In genomic region chr5:38557309-38557710, GRCh38 we compare ENCODE assay signal across 8 cellular contexts. TPM values are rescaled to one million over a fixed set of nuclear protein-coding genes. Genes with fewer than 3 reads are reported as not detected.
DNase-seq lines count a peak whose midpoint lies in the region; ATAC-seq, FAIRE-seq and TF ChIP-seq lines count a peak whose summit lies in the region.

No MANE protein-coding gene starts in this region.

- H3K27ac Mint-ChIP-seq in activated CD8-positive, alpha-beta memory T cell treated with anti-CD3 and anti-CD28 coated beads, Interleukin-2, amount 10 ng/mL, durations not matched to agents 7 days and 5 days: no peak overlapping the region
- H3K27ac Mint-ChIP-seq in memory B cell (no peak overlapping the region), type B pancreatic cell (peak overlapping the region; percentile 83)

- H3K36me3 Mint-ChIP-seq in activated CD8-positive, alpha-beta memory T cell treated with anti-CD3 and anti-CD28 coated beads, Interleukin-2, amount 10 ng/mL, durations not matched to agents 7 days and 5 days: no peaks in the 10 kb centered on the region
- H3K36me3 Mint-ChIP-seq in memory B cell (no peaks in the 10 kb centered on the region), type B pancreatic cell (no peaks in the 10 kb centered on the region)

- in situ Hi-C loops in KBM-7 (cut with MboI; ENCODE audit: low pct_unique_long_range_greater_than_20kb, low sequenced_read_pairs): no loop called here

- H3K9me3 Mint-ChIP-seq in activated CD8-positive, alpha-beta memory T cell treated with anti-CD3 and anti-CD28 coated beads, Interleukin-2, amount 10 ng/mL, durations not matched to agents 7 days and 5 days (ENCODE audit: low read depth): no peaks in the 10 kb centered on the region
- H3K9me3 Mint-ChIP-seq in memory B cell: peaks cover 3% of the 10 kb centered on the region
- no peaks in the 10 kb centered on the region for H3K9me3 Mint-ChIP-seq in type B pancreatic cell

- H3K36me3 ChIP-seq in bronchial epithelial cell (ENCODE audit: control insufficient read depth, insufficient read depth, low read length): no peaks in the 10 kb centered on the region

- peaks cover 77% of the 10 kb centered on the region for H3K27me3 Mint-ChIP-seq in activated CD8-positive, alpha-beta memory T cell treated with anti-CD3 and anti-CD28 coated beads, Interleukin-2, amount 10 ng/mL, durations not matched to agents 7 days and 5 days
- peaks cover 22% of the 10 kb centered on the region for H3K27me3 Mint-ChIP-seq in memory B cell
- peaks cover 24% of the 10 kb centered on the region for H3K27me3 Mint-ChIP-seq in type B pancreatic cell

- H3K4me1 Mint-ChIP-seq in activated CD8-positive, alpha-beta memory T cell treated with anti-CD3 and anti-CD28 coated beads, Interleukin-2, amount 10 ng/mL, durations not matched to agents 7 days and 5 days: peaks cover 15% of the 10 kb centered on the region
- peaks cover 5% of the 10 kb centered on the region for H3K4me1 Mint-ChIP-seq in memory B cell
- peaks cover 12% of the 10 kb centered on the region for H3K4me1 Mint-ChIP-seq in type B pancreatic cell (ENCODE audit: unreplicated experiment)

- no peak for ATAC-seq in activated CD8-positive, alpha-beta memory T cell treated with anti-CD3 and anti-CD28 coated beads, Interleukin-2, amount 10 ng/mL, durations not matched to agents 7 days and 5 days
- ATAC-seq in memory B cell (ENCODE audit: low read depth) (no peak), GM18870 (IDR thresholded peaks at IDR 0.05; ENCODE audit: unreplicated experiment) (no peak)

- H3K4me3 Mint-ChIP-seq in activated CD8-positive, alpha-beta memory T cell treated with anti-CD3 and anti-CD28 coated beads, Interleukin-2, amount 10 ng/mL, durations not matched to agents 7 days and 5 days: peak overlapping the region; percentile 71
- H3K4me3 Mint-ChIP-seq in memory B cell: peak overlapping the region; percentile 72
- peak overlapping the region; percentile 95 for H3K4me3 Mint-ChIP-seq in type B pancreatic cell

- peak overlapping the region; percentile 74 for H3K4me3 ChIP-seq in bronchial epithelial cell (ENCODE audit: low read depth, low read length)

- CTCF ChIA-PET in activated CD8-positive, alpha-beta memory T cell treated with anti-CD3 and anti-CD28 coated beads, Interleukin-2, amount 10 ng/mL, durations not matched to agents 7 days and 5 days (lab: Charles Lee): interaction anchor here (1.3 kb wide), 1 partner anchor 116 kb away, joined by 6 read pairs; no protein-coding TSS in a partner anchor

- DNase-seq in activated CD8-positive, alpha-beta memory T cell treated with anti-CD3 and anti-CD28 coated beads, Interleukin-2, amount 10 ng/mL, durations not matched to agents 7 days and 5 days: no peak
- no peak for DNase-seq in activated CD8-positive, alpha-beta memory T cell treated with anti-CD3 and anti-CD28 coated beads, Interleukin-2, amount 50 U/mL, for 4 hours
- no peak for DNase-seq in bronchial epithelial cell (ENCODE audit: low read depth)
- DNase-seq in memory B cell (ENCODE audit: low spot score in 2 of 2): no peak
- DNase-seq in type B pancreatic cell (ENCODE audit: extremely low spot score, unreplicated experiment): no peak
- no peak for DNase-seq in KBM-7
- DNase-seq in NCI-H1694 (lab: John Stamatoyannopoulos, UW): no peak

- no peak for FAIRE-seq in bronchial epithelial cell (lab: Jason Lieb, UNC)

- TF ChIP-seq CTCF in bronchial epithelial cell (IDR thresholded peaks at IDR 0.05; ENCODE audit: insufficient read depth, low read length, severe bottlenecking) (no peak), type B pancreatic cell (conservative IDR thresholded peaks at IDR 0.05) (no peak)

- peaks cover 1% of the 10 kb centered on the region for H3K27me3 ChIP-seq in bronchial epithelial cell (ENCODE audit: control insufficient read depth, insufficient read depth, low read length)

RNA-seq across cellular contexts. Expression of gene LIFR, which starts 0.9 kb away (rescaled TPM):
- not detected for total RNA-seq in activated CD8-positive, alpha-beta memory T cell treated with anti-CD3 and anti-CD28 coated beads, Interleukin-2, amount 10 ng/mL, durations not matched to agents 7 days and 5 days
- total RNA-seq in bronchial epithelial cell (4.4 and 10.0 TPM in 2 replicates), type B pancreatic cell (ENCODE audit: low replicate concordance) (15.6 and 32.7 TPM in 2 replicates)
